In genomic region chr1:186078245-186078644, GRCh38 we compare ENCODE assay signal across 13 cellular contexts.
DNase-seq lines count a peak whose midpoint lies in the region; ATAC-seq and TF ChIP-seq lines count a peak whose summit lies in the region.
"Had no signal": no experiment of that assay in that cellular context is flagged by ENCODE, and none has a peak within 500 bp of the region (broad histone marks: within the 10 kb centered on the region; RNA-seq: fewer than 3 reads in every experiment).

No MANE protein-coding gene starts in this region.

- ATAC-seq in HG02642 (IDR thresholded peaks at IDR 0.05; ENCODE audit: poor library complexity, unreplicated experiment) (peak; percentile 98), HG03520 (IDR thresholded peaks at IDR 0.05; ENCODE audit: unreplicated experiment) (peak; percentile 98)
- ATAC-seq: right cardiac atrium had no signal

- no TSS peak for BruUV-seq in A673 (replicated peaks; lab: Mats Ljungman, UMichigan)

- H3K4me3 ChIP-seq in A673 (ENCODE audit: low read depth, low read length, poor library complexity, severe bottlenecking), result no peak overlapping the region
- H3K4me3 ChIP-seq: esophagus muscularis mucosa, left ventricle myocardium inferior had no signal

- peaks cover 74% of the 10 kb centered on the region for H3K36me3 ChIP-seq in A673 (ENCODE audit: insufficient read depth, low read length, poor library complexity, severe bottlenecking)
- H3K36me3 ChIP-seq: left ventricle myocardium inferior had no signal

- TF ChIP-seq CTCF in A673 (conservative IDR thresholded peaks at IDR 0.05; ENCODE audit: low read depth, low read length), result no peak

- peak; percentile 12 for DNase-seq in A172 (ENCODE audit: low spot score)
- peak; percentile 9 for DNase-seq in GM19238 (ENCODE audit: insufficient read length, low spot score)
- no peak for DNase-seq in A673 (ENCODE audit: low spot score)
- no peak for DNase-seq in NCI-H1694 treated with DMSO at 0.1 percent for 48 hours (lab: John Stamatoyannopoulos, UW)
- DNase-seq in HEK293T (ENCODE audit: extremely low spot score), result no peak
- DNase-seq in posterior cingulate gyrus, result no peak
- DNase-seq: anterior cingulate cortex; left ventricle myocardium inferior; right cardiac atrium; stimulated activated CD8-positive, alpha-beta memory T cell treated with anti-CD3 and anti-CD28 coated beads, Interleukin-4, amount 100 ng/mL, for 48 hours had no signal

- no peak overlapping the region for H3K27ac ChIP-seq in A673 (ENCODE audit: low read depth, low read length, poor library complexity, severe bottlenecking)
- H3K27ac ChIP-seq: esophagus muscularis mucosa, left ventricle myocardium inferior had no signal

- POLR2A ChIA-PET in A673 (lab: Charles Lee; ENCODE audit: low non-redundant PET) (no interaction called here), HEK293T (lab: Yijun Ruan, JAX) (no interaction called here)

- H3K9me3 ChIP-seq in A673 (ENCODE audit: low read depth, low read length, poor library complexity, severe bottlenecking), result no peaks in the 10 kb centered on the region
- H3K9me3 ChIP-seq: esophagus muscularis mucosa, left ventricle myocardium inferior had no signal

- peaks cover 45% of the 10 kb centered on the region for H3K4me1 ChIP-seq in A673 (ENCODE audit: insufficient read depth, low read length, poor library complexity, severe bottlenecking)

- H3K27me3 ChIP-seq in A673 (replicated peaks; ENCODE audit: insufficient read depth, low read depth, low read length, poor library complexity), result no peaks in the 10 kb centered on the region
- H3K27me3 ChIP-seq: esophagus muscularis mucosa had no signal

- CTCF ChIA-PET in A673 (lab: Charles Lee), result no interaction called here
- CTCF ChIA-PET in HEK293T (lab: Yijun Ruan, JAX), result no interaction called here

- intact Hi-C loops in A673 (cut with micrococcal nuclease; ENCODE audit: unreplicated experiment) (loop anchor here (5.0 kb wide), 1 partner anchor 361 kb away; no protein-coding TSS in a partner anchor), posterior cingulate gyrus (cut with DNase I) (no loop called here)

TF ChIP-seq in HEK293T, 16 proteins besides CTCF, POLR2A, EP300 and RAD21:
- no peak for TF ChIP-seq TARDBP (IDR thresholded peaks at IDR 0.05)

Comparison
In these comparisons a context has a peak if more than half of its experiments do, and no peak if none do; other contexts are left out.
1. DNase-seq: peak in A172 (single experiment) and GM19238 (single experiment); none in A673 (single experiment), NCI-H1694 treated with DMSO at 0.1 percent for 48 hours (single experiment), HEK293T (single experiment) and posterior cingulate gyrus (0 of 10).